ENCODE assay signal across 8 cellular contexts in the genomic region with DNA sequence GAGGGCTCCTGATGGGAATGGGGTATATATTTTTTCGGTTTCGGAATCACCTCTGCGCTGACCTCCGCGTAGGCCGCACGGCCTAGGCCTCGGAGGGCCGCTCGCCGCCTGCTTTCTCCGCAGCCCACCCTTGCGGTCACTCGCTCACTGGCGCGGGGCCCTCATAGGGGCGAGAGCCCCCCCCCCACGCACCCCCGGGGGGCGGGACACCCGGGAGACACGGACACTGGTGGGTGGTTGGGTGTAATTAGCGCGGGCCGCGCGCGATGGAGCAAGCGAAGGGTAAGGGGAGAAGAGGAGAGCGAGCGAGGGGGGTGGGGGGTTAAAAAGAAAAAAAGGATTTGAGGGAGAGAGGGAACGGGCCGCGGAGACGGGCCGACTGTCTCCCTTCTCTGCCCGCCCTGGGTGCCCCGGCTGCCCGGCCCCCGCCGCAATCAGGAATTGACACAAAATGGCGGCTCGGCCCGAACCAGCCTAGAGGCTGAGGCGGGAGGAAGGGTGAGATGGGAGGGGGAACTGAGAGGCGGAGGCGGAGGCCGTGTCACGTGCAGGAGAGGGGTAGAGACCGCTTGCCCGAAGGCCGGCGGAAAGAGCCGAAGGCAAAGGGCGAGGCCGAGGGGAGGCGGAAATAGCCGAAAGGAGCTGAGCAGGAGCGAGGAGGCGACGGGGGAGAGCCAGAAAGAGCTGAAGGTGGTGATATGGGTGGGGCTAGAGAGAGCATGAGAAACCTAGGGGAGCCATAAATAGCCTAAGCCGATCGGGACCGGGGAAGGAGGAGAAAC. TPM values are rescaled to one million over a fixed set of nuclear protein-coding genes. Genes with fewer than 3 reads are reported as not detected.
DNase-seq lines count a peak whose midpoint lies in the region; ATAC-seq and TF ChIP-seq lines count a peak whose summit lies in the region.

No MANE protein-coding gene starts in this region.

- H3K4me3 ChIP-seq in esophagus (ENCODE audit: low read depth in 1 of 2, low read length in 2 of 2) (peak overlapping the region; percentile 75 to 94), mucosa of stomach (ENCODE audit: low read length) (peak overlapping the region; percentile 89)

- H3K36me3 ChIP-seq in esophagus (ENCODE audit: control insufficient read depth in 2 of 2, insufficient read depth in 2 of 2, low read length in 1 of 2) (no peaks in the 10 kb centered on the region), mucosa of stomach (ENCODE audit: control insufficient read depth, insufficient read depth, low read length) (peaks cover 5% of the 10 kb centered on the region)

- peak overlapping the region; percentile 100 for H3K9ac ChIP-seq in mucosa of stomach (ENCODE audit: low read length)

- DNase-seq in DMS79 (lab: John Stamatoyannopoulos, UW) = peak; percentile 99
- peak; percentile 97 for DNase-seq in KG1 (lab: John Stamatoyannopoulos, UW)
- DNase-seq in activated T-cell treated with anti-CD3 and anti-CD28 coated beads, Interleukin-2, amount 50 U/mL, for 48 hours = peak; percentile 99 to 100
- DNase-seq in stimulated activated CD8-positive, alpha-beta memory T cell treated with anti-CD3 and anti-CD28 coated beads, Interleukin-4, amount 100 ng/mL, for 48 hours = peak; percentile 99

- H3K27ac ChIP-seq in esophagus (ENCODE audit: low read depth in 2 of 2, low read length in 1 of 2) = peak overlapping the region; percentile 100

- H3K9me3 ChIP-seq in esophagus (ENCODE audit: control insufficient read depth in 2 of 2, insufficient read depth in 1 of 2, low read depth in 1 of 2, low read length in 1 of 2) (no peaks in the 10 kb centered on the region), mucosa of stomach (ENCODE audit: control insufficient read depth, low read length) (no peaks in the 10 kb centered on the region)

- ATAC-seq in GM21737 (IDR thresholded peaks at IDR 0.05; ENCODE audit: unreplicated experiment) = peak; percentile 74

- H3K27me3 ChIP-seq in esophagus (ENCODE audit: control insufficient read depth in 1 of 2, insufficient read depth in 2 of 2, low read length in 2 of 2) (no peaks in the 10 kb centered on the region), mucosa of stomach (ENCODE audit: control insufficient read depth, insufficient read depth, low read length) (no peaks in the 10 kb centered on the region)

- 0% methylated on average over 55 to 64 of the region's 64 CpGs for WGBS in esophagus, 2 donors

- no peaks in the 10 kb centered on the region for H3K4me1 ChIP-seq in esophagus (ENCODE audit: control insufficient read depth in 2 of 2, insufficient read depth in 2 of 2, low read length in 1 of 2)
- peaks cover 29% of the 10 kb centered on the region for H3K4me1 ChIP-seq in mucosa of stomach (ENCODE audit: control insufficient read depth, insufficient read depth, low read length)

TF ChIP-seq in PFSK-1, 5 proteins besides CTCF, POLR2A, EP300 and RAD21:
- TF ChIP-seq FOXP2 (optimal IDR thresholded peaks at IDR 0.05; ENCODE audit: borderline replicate concordance, extremely low read depth, extremely low read length, insufficient read depth) (peak; percentile 74), SIN3A (IDR thresholded peaks at IDR 0.05; ENCODE audit: borderline replicate concordance, insufficient read depth, low read length) (no peak; the same call in 1 of the 2 replicates), POLR2AphosphoS5 (IDR thresholded peaks at IDR 0.05; ENCODE audit: low read depth, low read length) (peak; percentile 35; the same call in 1 of the 2 replicates), TAF1 (IDR thresholded peaks at IDR 0.05; ENCODE audit: borderline replicate concordance, insufficient read depth, low read length) (peak; percentile 74; the same call in 1 of the 2 replicates)
- TF ChIP-seq, protein P1, sequence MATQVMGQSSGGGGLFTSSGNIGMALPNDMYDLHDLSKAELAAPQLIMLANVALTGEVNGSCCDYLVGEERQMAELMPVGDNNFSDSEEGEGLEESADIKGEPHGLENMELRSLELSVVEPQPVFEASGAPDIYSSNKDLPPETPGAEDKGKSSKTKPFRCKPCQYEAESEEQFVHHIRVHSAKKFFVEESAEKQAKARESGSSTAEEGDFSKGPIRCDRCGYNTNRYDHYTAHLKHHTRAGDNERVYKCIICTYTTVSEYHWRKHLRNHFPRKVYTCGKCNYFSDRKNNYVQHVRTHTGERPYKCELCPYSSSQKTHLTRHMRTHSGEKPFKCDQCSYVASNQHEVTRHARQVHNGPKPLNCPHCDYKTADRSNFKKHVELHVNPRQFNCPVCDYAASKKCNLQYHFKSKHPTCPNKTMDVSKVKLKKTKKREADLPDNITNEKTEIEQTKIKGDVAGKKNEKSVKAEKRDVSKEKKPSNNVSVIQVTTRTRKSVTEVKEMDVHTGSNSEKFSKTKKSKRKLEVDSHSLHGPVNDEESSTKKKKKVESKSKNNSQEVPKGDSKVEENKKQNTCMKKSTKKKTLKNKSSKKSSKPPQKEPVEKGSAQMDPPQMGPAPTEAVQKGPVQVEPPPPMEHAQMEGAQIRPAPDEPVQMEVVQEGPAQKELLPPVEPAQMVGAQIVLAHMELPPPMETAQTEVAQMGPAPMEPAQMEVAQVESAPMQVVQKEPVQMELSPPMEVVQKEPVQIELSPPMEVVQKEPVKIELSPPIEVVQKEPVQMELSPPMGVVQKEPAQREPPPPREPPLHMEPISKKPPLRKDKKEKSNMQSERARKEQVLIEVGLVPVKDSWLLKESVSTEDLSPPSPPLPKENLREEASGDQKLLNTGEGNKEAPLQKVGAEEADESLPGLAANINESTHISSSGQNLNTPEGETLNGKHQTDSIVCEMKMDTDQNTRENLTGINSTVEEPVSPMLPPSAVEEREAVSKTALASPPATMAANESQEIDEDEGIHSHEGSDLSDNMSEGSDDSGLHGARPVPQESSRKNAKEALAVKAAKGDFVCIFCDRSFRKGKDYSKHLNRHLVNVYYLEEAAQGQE (IDR thresholded peaks at IDR 0.05; ENCODE audit: insufficient read depth in 1 of 2, low read depth in 2 of 2, low read length in 2 of 2) = no peak

RNA-seq across cellular contexts. Expression of a gene that starts 0.7 kb away (rescaled TPM):
- 8.6 TPM for polyA plus RNA-seq in PFSK-1 (2012; ENCODE audit: insufficient read length, low read depth)
- 10 to 100 TPM in 1 of 2 donors, 1 to 10 TPM in 1; 8.4 to 13.5 TPM for polyA plus RNA-seq in esophagus

RNA-seq across cellular contexts. Expression of a gene that starts 17.8 kb away (rescaled TPM):
- 170 TPM for polyA plus RNA-seq in PFSK-1 (2012; ENCODE audit: insufficient read length, low read depth)
- polyA plus RNA-seq in esophagus = 10 to 100 TPM; 17.1 to 53.4 TPM

Comparison
In these comparisons a context has a peak if more than half of its experiments do, and no peak if none do; other contexts are left out.
1. Peak in every context shown above with its lines: DNase-seq, ATAC-seq, H3K4me3 ChIP-seq and H3K27ac ChIP-seq.